In the genomic region with DNA sequence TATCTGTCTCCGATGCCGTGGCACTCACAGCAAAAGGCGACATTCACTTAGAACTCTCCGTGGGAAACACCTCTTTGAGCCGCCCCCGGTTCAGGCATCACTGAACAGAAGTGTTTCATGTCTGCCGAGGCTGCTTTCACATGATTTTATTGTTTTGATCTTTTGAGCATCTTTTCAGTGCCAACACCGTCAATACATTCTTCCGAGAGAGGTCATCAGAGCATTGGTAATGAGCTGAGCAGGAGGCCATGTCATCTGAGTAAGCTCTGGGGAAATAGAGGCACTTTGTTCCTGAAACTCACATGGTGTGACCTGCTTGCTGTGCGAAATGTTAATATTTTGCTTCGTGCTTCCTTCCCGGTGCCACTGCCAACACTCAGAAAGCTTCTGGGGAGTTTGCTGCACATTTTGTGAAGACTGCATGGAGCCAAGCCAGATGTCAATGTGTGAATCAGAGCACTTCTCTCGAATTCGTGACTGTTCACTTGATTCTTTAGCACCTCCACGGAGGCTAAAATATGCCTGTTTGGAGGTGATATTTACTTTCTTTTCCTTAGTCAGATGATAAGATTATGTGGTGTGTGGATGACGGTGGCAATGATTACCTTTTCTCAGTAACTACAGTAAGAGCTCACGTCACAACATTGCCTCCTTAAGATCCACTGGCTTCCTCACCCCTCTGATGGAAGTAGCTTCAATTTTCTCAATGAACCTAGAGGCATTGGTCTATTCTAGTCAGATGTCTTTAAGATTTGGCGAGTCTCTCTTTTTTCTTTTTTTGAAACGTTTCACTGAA, we compare ENCODE assay signal across 14 cellular contexts.
A peak's percentile ranks its signal among the peaks of the same experiment; 100 is the strongest.
DNase-seq lines count a peak whose midpoint lies in the region; ATAC-seq and TF ChIP-seq lines count a peak whose summit lies in the region.
"Had no signal": no experiment of that assay in that cellular context is flagged by ENCODE, and none has a peak within 500 bp of the region (broad histone marks: within the 10 kb centered on the region; RNA-seq: fewer than 3 reads in every experiment).

No MANE protein-coding gene starts in this region.

- in situ Hi-C loops in ACHN (cut with HindIII; ENCODE audit: low pct_ligation_motif_present, low pct_unique_long_range_greater_than_20kb, low sequenced_read_pairs): no loop called here

- TF ChIP-seq CTCF in dorsolateral prefrontal cortex (IDR thresholded peaks at IDR 0.05 in 54 of 56, conservative IDR thresholded peaks at IDR 0.05 in 2 of 56; ENCODE audit: low read depth in 1 of 56, partially characterized antibody in 56 of 56): peak in 3 of 56 donors; percentile 5 to 18 (median 14)

- H3K27ac ChIP-seq in dorsolateral prefrontal cortex: peak overlapping the region in 6 of 59 donors; percentile 7 to 46 (median 20)
- H3K27ac ChIP-seq: KMS-11, Peyer's patch had no signal

- no peaks in the 10 kb centered on the region for H3K27me3 ChIP-seq in dorsolateral prefrontal cortex
- H3K27me3 ChIP-seq: BE2C, Peyer's patch had no signal

- H3K4me3 ChIP-seq in dorsolateral prefrontal cortex: peak overlapping the region in 54 of 59 donors; percentile 3 to 58 (median 33)
- H3K4me3 ChIP-seq: Peyer's patch had no signal

- no peak for ATAC-seq in GM19395 (IDR thresholded peaks at IDR 0.05; ENCODE audit: unreplicated experiment)
- ATAC-seq: stimulated activated effector memory CD8-positive, alpha-beta T cell treated with anti-CD3 and anti-CD28 coated beads, Interleukin-12 subunit alpha, Interleukin-12 subunit beta, amount 100 ng/mL, for 72 hours had no signal

- DNase-seq in ACHN (peak; percentile 59), NCI-H2227 treated with DMSO at 0.1 percent for 48 hours (lab: John Stamatoyannopoulos, UW) (peak; percentile 1), dorsolateral prefrontal cortex (peak in 9 of 10 donors; percentile 10 to 66 (median 50)), mucosa of gallbladder (ENCODE audit: low spot score) (peak; percentile 35), iPS-NIHi7 (ENCODE audit: extremely low spot score) (no peak), CD1c-positive myeloid dendritic cell (ENCODE audit: extremely low spot score) (no peak), GDM1 (lab: John Stamatoyannopoulos, UW) (no peak)
- DNase-seq: activated CD8-positive, alpha-beta memory T cell treated with anti-CD3 and anti-CD28 coated beads, Interleukin-2, amount 50 U/mL, for 48 hours; BE2C; Peyer's patch; stimulated activated CD4-positive, alpha-beta T cell treated with anti-CD3 and anti-CD28 coated beads, Interleukin-2, amount 100 ng/mL, for 24 hours had no signal

- intact Hi-C loops in dorsolateral prefrontal cortex (cut with DNase I): no loop called here

Comparison
In these comparisons a context has a peak if more than half of its experiments do, and no peak if none do; other contexts are left out.
1. DNase-seq: peak in ACHN (single experiment), NCI-H2227 treated with DMSO at 0.1 percent for 48 hours (single experiment), dorsolateral prefrontal cortex (9 of 10) and mucosa of gallbladder (single experiment); none in iPS-NIHi7 (single experiment), CD1c-positive myeloid dendritic cell (single experiment) and GDM1 (single experiment).